11 cellular contexts compared by ENCODE assay signal in genomic region chr10:80197972-80198591, GRCh38. TPM values are rescaled to one million over a fixed set of nuclear protein-coding genes. Genes with fewer than 3 reads are reported as not detected.
DNase-seq lines count a peak whose midpoint lies in the region; ATAC-seq and TF ChIP-seq lines count a peak whose summit lies in the region.
"Had no signal": no experiment of that assay in that cellular context is flagged by ENCODE, and none has a peak within 500 bp of the region (broad histone marks: within the 10 kb centered on the region; RNA-seq: fewer than 3 reads in every experiment).

No MANE protein-coding gene starts in this region.

- no peak for ATAC-seq in CD4-positive, CD25-positive, alpha-beta regulatory T cell (ENCODE audit: low read depth in 2 of 2)

- peak overlapping the region in 3 of 4 donors; percentile 44 to 74 (median 64) for H3K4me3 Mint-ChIP-seq in CD4-positive, CD25-positive, alpha-beta regulatory T cell

- H3K79me2 ChIP-seq in OCI-LY1 (ENCODE audit: insufficient read depth, low read length) (peaks cover 92% of the 10 kb centered on the region), osteoblast (ENCODE audit: insufficient read depth, low read length) (peaks cover 92% of the 10 kb centered on the region)

- no peaks in the 10 kb centered on the region for H3K9me3 Mint-ChIP-seq in CD4-positive, CD25-positive, alpha-beta regulatory T cell

- H3K9ac ChIP-seq in OCI-LY1 (ENCODE audit: low read length) (no peak overlapping the region), duodenal mucosa (ENCODE audit: low read depth in 1 of 2, low read length in 2 of 2) (peak overlapping the region in 1 of 2 donors; percentile 13)

- no peak for DNase-seq in CD4-positive, CD25-positive, alpha-beta regulatory T cell
- DNase-seq in osteoblast (ENCODE audit: insufficient read length, low spot score, missing footprints) = no peak
- DNase-seq in NOMO-1 treated with dmso at 0.1 percent for 144 hours (lab: John Stamatoyannopoulos, UW; ENCODE audit: unreplicated experiment) = no peak
- no peak for DNase-seq in NCI-H510A (lab: John Stamatoyannopoulos, UW)
- no peak for DNase-seq in iPS-NIHi11 (ENCODE audit: low spot score)
- no peak for DNase-seq in DMS79 treated with DMSO at 0.1 percent for 48 hours (lab: John Stamatoyannopoulos, UW)
- DNase-seq: EL, NCI-H146, SW 1271 had no signal

- peaks cover 23% of the 10 kb centered on the region for H3K36me3 ChIP-seq in CD4-positive, CD25-positive, alpha-beta regulatory T cell (ENCODE audit: control insufficient read depth, insufficient read depth, low read length)
- H3K36me3 ChIP-seq in OCI-LY1 (ENCODE audit: insufficient read depth, low read length) = peaks cover 17% of the 10 kb centered on the region; the same call in 1 of the 2 replicates
- peaks cover 0 to 11% of the 10 kb centered on the region in 2 donors for H3K36me3 ChIP-seq in duodenal mucosa (ENCODE audit: control insufficient read depth in 1 of 2, insufficient read depth in 2 of 2, low read length in 2 of 2)
- H3K36me3 ChIP-seq in osteoblast (ENCODE audit: insufficient read depth, low read length) = peaks cover 14% of the 10 kb centered on the region

- H3K4me3 ChIP-seq in CD4-positive, CD25-positive, alpha-beta regulatory T cell (ENCODE audit: low read depth, low read length) = peak overlapping the region; percentile 41
- H3K4me3 ChIP-seq in OCI-LY1 (ENCODE audit: low read depth, low read length, poor library complexity, severe bottlenecking) (no peak overlapping the region), duodenal mucosa (ENCODE audit: low read depth in 1 of 2, low read length in 2 of 2) (no peak overlapping the region), osteoblast (ENCODE audit: insufficient read depth, low read length) (no peak overlapping the region)

- H4K20me1 ChIP-seq in OCI-LY1 (ENCODE audit: insufficient read depth, low read length) (no peaks in the 10 kb centered on the region), osteoblast (ENCODE audit: insufficient read depth, low read length) (peaks cover 34% of the 10 kb centered on the region)

- H3K9me3 ChIP-seq in CD4-positive, CD25-positive, alpha-beta regulatory T cell (ENCODE audit: control insufficient read depth in 2 of 2, low read length in 2 of 2) = no peaks in the 10 kb centered on the region
- H3K9me3 ChIP-seq in OCI-LY1 (ENCODE audit: low read length) (no peaks in the 10 kb centered on the region), duodenal mucosa (ENCODE audit: control insufficient read depth in 1 of 2, low read length in 2 of 2) (no peaks in the 10 kb centered on the region), osteoblast (ENCODE audit: low read depth, low read length) (no peaks in the 10 kb centered on the region)

- H3K4me2 ChIP-seq in OCI-LY1 (ENCODE audit: low read length) (peak overlapping the region; percentile 2; the same call in 1 of the 2 replicates), osteoblast (ENCODE audit: insufficient read depth, low read length) (no peak overlapping the region)

- H3K4me1 ChIP-seq in CD4-positive, CD25-positive, alpha-beta regulatory T cell (ENCODE audit: control insufficient read depth, insufficient read depth, low read length, poor library complexity, severe bottlenecking) = peaks cover 95% of the 10 kb centered on the region
- H3K4me1 ChIP-seq in OCI-LY1 (ENCODE audit: insufficient read depth, low read length, severe bottlenecking) (peaks cover 69% of the 10 kb centered on the region), duodenal mucosa (ENCODE audit: control insufficient read depth in 1 of 2, insufficient read depth in 2 of 2, low read length in 2 of 2) (peaks cover 75 to 82% of the 10 kb centered on the region in 2 donors), osteoblast (ENCODE audit: insufficient read depth, low read length) (peaks cover 48% of the 10 kb centered on the region)

- no peaks in the 10 kb centered on the region for H3K9me2 ChIP-seq in OCI-LY1 (ENCODE audit: low read depth, low read length)

- no peaks in the 10 kb centered on the region for H3K27me3 ChIP-seq in CD4-positive, CD25-positive, alpha-beta regulatory T cell (ENCODE audit: control insufficient read depth, insufficient read depth, low read length)
- H3K27me3 ChIP-seq in OCI-LY1 (ENCODE audit: insufficient read depth, low read length) (no peaks in the 10 kb centered on the region), duodenal mucosa (ENCODE audit: control insufficient read depth in 1 of 2, insufficient read depth in 2 of 2, low read length in 2 of 2) (no peaks in the 10 kb centered on the region), osteoblast (ENCODE audit: insufficient read depth, low read length) (no peaks in the 10 kb centered on the region)

- H3K27ac Mint-ChIP-seq in CD4-positive, CD25-positive, alpha-beta regulatory T cell = peak overlapping the region; percentile 76 to 96 (median 82)

- H3K27ac ChIP-seq in CD4-positive, CD25-positive, alpha-beta regulatory T cell (ENCODE audit: insufficient read depth, low read length, poor library complexity, severe bottlenecking) = peak overlapping the region; percentile 25
- H3K27ac ChIP-seq in OCI-LY1 (ENCODE audit: low read depth, low read length, poor library complexity, severe bottlenecking) (peak overlapping the region; percentile 1), duodenal mucosa (ENCODE audit: low read depth, low read length) (peak overlapping the region; percentile 67), osteoblast (ENCODE audit: low read depth, low read length) (peak overlapping the region; percentile 97)

- H3F3A ChIP-seq in OCI-LY1 (ENCODE audit: insufficient read depth, low read length) = no peaks in the 10 kb centered on the region

- H3K4me1 Mint-ChIP-seq in CD4-positive, CD25-positive, alpha-beta regulatory T cell = peaks cover 17 to 94% (median 73%) of the 10 kb centered on the region in 4 donors

- no peak for TF ChIP-seq CTCF in OCI-LY1 (IDR thresholded peaks at IDR 0.05; ENCODE audit: low read length)
- no peak for TF ChIP-seq CTCF in osteoblast (IDR thresholded peaks at IDR 0.05; ENCODE audit: extremely low read depth, low read depth, low read length)

- H3K27me3 Mint-ChIP-seq in CD4-positive, CD25-positive, alpha-beta regulatory T cell = no peaks in the 10 kb centered on the region

- H2AFZ ChIP-seq in OCI-LY1 (ENCODE audit: low read length) (no peak overlapping the region), osteoblast (ENCODE audit: low read length) (no peak overlapping the region)

- peaks cover 21% of the 10 kb centered on the region for H3K36me3 Mint-ChIP-seq in CD4-positive, CD25-positive, alpha-beta regulatory T cell

RNA-seq across cellular contexts. Expression of gene ANXA11, which starts 7.3 kb away (rescaled TPM):
- 252 TPM for total RNA-seq in CD4-positive, CD25-positive, alpha-beta regulatory T cell
- polyA plus RNA-seq in CD4-positive, CD25-positive, alpha-beta regulatory T cell = 100 to 1,000 TPM; 253 to 316 (median 283) TPM
- total RNA-seq in osteoblast = 112 and 113 TPM in 2 replicates

Comparison
In these comparisons a context has a peak if more than half of its experiments do, and no peak if none do; other contexts are left out.
1. H3K27ac ChIP-seq: peak in every context shown above with its lines; median percentile 97 in osteoblast; 67 in duodenal mucosa; 25 in CD4-positive, CD25-positive, alpha-beta regulatory T cell; 1 in OCI-LY1.